ENCODE assay signal across 13 cellular contexts in the genomic region with DNA sequence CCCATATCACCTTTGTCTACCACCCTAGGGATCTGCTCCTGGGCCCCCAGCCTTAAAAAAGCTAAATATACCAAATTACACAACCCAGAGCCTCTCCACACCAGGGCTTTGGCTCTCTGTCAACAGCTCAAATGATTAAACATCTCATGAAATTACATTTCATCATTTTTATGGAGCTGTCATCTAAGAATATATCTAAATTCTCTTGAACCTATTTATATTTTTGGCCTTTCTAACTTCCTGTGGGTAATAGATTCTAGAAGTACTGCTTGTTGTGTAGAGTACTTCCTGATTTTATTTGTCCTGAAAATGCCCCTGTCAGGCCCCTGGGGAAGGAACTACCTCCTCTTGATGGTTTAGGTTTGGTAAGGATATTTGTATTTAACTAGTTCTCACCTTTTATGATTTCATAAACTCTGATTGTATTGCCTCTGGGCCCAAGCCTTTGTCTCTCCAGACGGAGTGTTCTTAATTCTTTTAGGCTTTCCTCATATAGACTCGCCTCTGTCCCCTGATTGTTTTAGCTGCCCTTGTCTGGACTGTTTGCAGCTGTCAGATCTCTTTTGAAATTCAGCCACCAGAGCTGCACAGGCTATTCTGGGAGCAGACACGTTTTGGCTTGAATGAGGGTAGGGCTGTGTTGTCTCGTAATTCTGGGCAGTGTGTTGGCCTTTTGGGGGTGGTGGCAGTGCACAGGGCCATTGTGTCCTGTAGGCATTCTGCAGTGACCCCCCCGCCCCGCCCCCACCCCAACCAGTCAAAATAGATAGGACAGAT. TPM values are rescaled to one million over a fixed set of nuclear protein-coding genes. Genes with fewer than 3 reads are reported as not detected.
DNase-seq lines count a peak whose midpoint lies in the region; ATAC-seq, FAIRE-seq and TF ChIP-seq lines count a peak whose summit lies in the region.
"Had no signal": no experiment of that assay in that cellular context is flagged by ENCODE, and none has a peak within 500 bp of the region (broad histone marks: within the 10 kb centered on the region; RNA-seq: fewer than 3 reads in every experiment).

No MANE protein-coding gene starts in this region.

- TF ChIP-seq CTCF in BE2C (IDR thresholded peaks at IDR 0.05; ENCODE audit: low read depth, low read length) (no peak), NB4 (IDR thresholded peaks at IDR 0.05; ENCODE audit: low read depth, low read length) (no peak), GM10248 (IDR thresholded peaks at IDR 0.05; ENCODE audit: control extremely low read depth, extremely low read depth, low read depth, missing control alignments) (no peak)

- H3K27ac ChIP-seq in naive thymus-derived CD4-positive, alpha-beta T cell (ENCODE audit: low read depth, low read length), result no peak overlapping the region
- H3K27ac ChIP-seq: coronary artery, VCaP had no signal

- H3K36me3 Mint-ChIP-seq in naive thymus-derived CD4-positive, alpha-beta T cell, result peaks cover 0 to 22% (median 0%) of the 10 kb centered on the region in 5 donors

- DNase-seq in BE2C (peak; percentile 34), NB4 (ENCODE audit: low read depth) (peak; percentile 69), GM10248 (ENCODE audit: extremely low spot score) (no peak)
- no peak for DNase-seq in naive thymus-derived CD4-positive, alpha-beta T cell
- DNase-seq: CD4-positive, CD25-positive, alpha-beta regulatory T cell had no signal

- no peaks in the 10 kb centered on the region; the same call in 1 of the 2 replicates for H3K9me3 ChIP-seq in BE2C
- no peaks in the 10 kb centered on the region for H3K9me3 ChIP-seq in naive thymus-derived CD4-positive, alpha-beta T cell (ENCODE audit: control insufficient read depth in 2 of 3, low read length in 3 of 3)

- H3K27me3 Mint-ChIP-seq in naive thymus-derived CD4-positive, alpha-beta T cell, result peaks cover 0 to 19% (median 13%) of the 10 kb centered on the region in 5 donors

- peak; percentile 54 for ATAC-seq in naive thymus-derived CD4-positive, alpha-beta T cell
- ATAC-seq in HG02610 (IDR thresholded peaks at IDR 0.05; ENCODE audit: unreplicated experiment), result no peak
- no peak for ATAC-seq in HG03039 (IDR thresholded peaks at IDR 0.05; ENCODE audit: unreplicated experiment)
- ATAC-seq in HG03521 (IDR thresholded peaks at IDR 0.05; ENCODE audit: unreplicated experiment), result no peak

- no peaks in the 10 kb centered on the region for H3K36me3 ChIP-seq in BE2C
- no peaks in the 10 kb centered on the region for H3K36me3 ChIP-seq in naive thymus-derived CD4-positive, alpha-beta T cell (ENCODE audit: control insufficient read depth in 2 of 3, insufficient read depth in 3 of 3, low read length in 3 of 3)

- peaks cover 0 to 3% (median 0%) of the 10 kb centered on the region in 7 donors for H3K4me1 Mint-ChIP-seq in naive thymus-derived CD4-positive, alpha-beta T cell
- H3K4me1 Mint-ChIP-seq: CD4-positive, CD25-positive, alpha-beta regulatory T cell had no signal

- no peaks in the 10 kb centered on the region for H3K27me3 ChIP-seq in BE2C
- no peaks in the 10 kb centered on the region for H3K27me3 ChIP-seq in naive thymus-derived CD4-positive, alpha-beta T cell (ENCODE audit: control insufficient read depth in 2 of 2, insufficient read depth in 2 of 2, low read length in 2 of 2)

- H3K4me3 ChIP-seq in BE2C (ENCODE audit: low read depth, low read length), result no peak overlapping the region
- no peak overlapping the region for H3K4me3 ChIP-seq in NB4 (ENCODE audit: low read depth, low read length)
- no peak overlapping the region for H3K4me3 ChIP-seq in naive thymus-derived CD4-positive, alpha-beta T cell (ENCODE audit: low read length)
- H3K4me3 ChIP-seq: coronary artery had no signal

- no peaks in the 10 kb centered on the region; the same call in 1 of the 2 replicates for H3K4me1 ChIP-seq in BE2C
- no peaks in the 10 kb centered on the region for H3K4me1 ChIP-seq in naive thymus-derived CD4-positive, alpha-beta T cell (ENCODE audit: control insufficient read depth in 2 of 2, insufficient read depth in 2 of 2, low read length in 2 of 2)

- H3K4me3 Mint-ChIP-seq in naive thymus-derived CD4-positive, alpha-beta T cell, result no peak overlapping the region
- H3K4me3 Mint-ChIP-seq: CD4-positive, CD25-positive, alpha-beta regulatory T cell had no signal

- FAIRE-seq in endometrium (lab: Jason Lieb, UNC), result peak; percentile 33

- no peaks in the 10 kb centered on the region for H3K9me3 Mint-ChIP-seq in naive thymus-derived CD4-positive, alpha-beta T cell

- no peak for TF ChIP-seq POLR2A in NB4 (IDR thresholded peaks at IDR 0.05; ENCODE audit: extremely low read depth, insufficient read length)

- CTCF ChIA-PET in naive thymus-derived CD4-positive, alpha-beta T cell (lab: Charles Lee), result interaction anchor here (0.6 kb wide), 1 partner anchor 271 kb away, joined by 6 read pairs; no protein-coding TSS in a partner anchor
- CTCF ChIA-PET in GM10248 (lab: Yijun Ruan, JAX), result interaction anchor here (1.1 to 2.4 kb wide), 4 partner anchors 15 to 198 kb away, joined by 3 to 8 read pairs (median 6); no protein-coding TSS in a partner anchor

- H3K27ac Mint-ChIP-seq in naive thymus-derived CD4-positive, alpha-beta T cell, result no peak overlapping the region
- H3K27ac Mint-ChIP-seq: CD4-positive, CD25-positive, alpha-beta regulatory T cell had no signal

- intact Hi-C loops in naive thymus-derived CD4-positive, alpha-beta T cell (cut with micrococcal nuclease), result no loop called here

- POLR2A ChIA-PET in naive thymus-derived CD4-positive, alpha-beta T cell (lab: Charles Lee), result no interaction called here
- POLR2A ChIA-PET in GM10248 (lab: Yijun Ruan, JAX), result no interaction called here

RNA-seq across cellular contexts. Expression of gene MYOG, which starts 16.6 kb away (rescaled TPM):
- polyA plus RNA-seq in BE2C (2012; ENCODE audit: insufficient read depth, insufficient read length, low read depth), result not detected
- total RNA-seq in naive thymus-derived CD4-positive, alpha-beta T cell, result not detected
- not detected for polyA plus RNA-seq in naive thymus-derived CD4-positive, alpha-beta T cell
- total RNA-seq: CD4-positive, CD25-positive, alpha-beta regulatory T cell; NCI-H460; omental fat pad had no signal
- polyA plus RNA-seq: CD4-positive, CD25-positive, alpha-beta regulatory T cell had no signal

RNA-seq across cellular contexts. Expression of gene PPFIA4, which starts 42.9 kb away (rescaled TPM):
- polyA plus RNA-seq in BE2C (2012; ENCODE audit: insufficient read depth, insufficient read length, low read depth), result 3.7 TPM
- total RNA-seq in naive thymus-derived CD4-positive, alpha-beta T cell, result 10 to 100 TPM in 1 of 5 experiments, 1 to 10 TPM in 2, under 1 TPM in 2; 0.40 to 45.5 (median 2.4) TPM
- not detected for polyA plus RNA-seq in naive thymus-derived CD4-positive, alpha-beta T cell
- polyA plus RNA-seq: CD4-positive, CD25-positive, alpha-beta regulatory T cell had no signal

RNA-seq across cellular contexts. Expression of gene ADORA1, which starts 58.3 kb away (rescaled TPM):
- 17.3 TPM for polyA plus RNA-seq in BE2C (2012; ENCODE audit: insufficient read depth, insufficient read length, low read depth)
- under 1 TPM in 1 of 5 experiments, not detected in 4; 0.44 TPM for total RNA-seq in naive thymus-derived CD4-positive, alpha-beta T cell
- polyA plus RNA-seq in naive thymus-derived CD4-positive, alpha-beta T cell, result not detected
- total RNA-seq: CD4-positive, CD25-positive, alpha-beta regulatory T cell had no signal
- polyA plus RNA-seq: CD4-positive, CD25-positive, alpha-beta regulatory T cell had no signal

Comparison
In these comparisons a context has a peak if more than half of its experiments do, and no peak if none do; other contexts are left out.
1. DNase-seq: peak in BE2C (single experiment) and NB4 (single experiment); none in naive thymus-derived CD4-positive, alpha-beta T cell (0 of 9) and GM10248 (single experiment).